In the genomic region with DNA sequence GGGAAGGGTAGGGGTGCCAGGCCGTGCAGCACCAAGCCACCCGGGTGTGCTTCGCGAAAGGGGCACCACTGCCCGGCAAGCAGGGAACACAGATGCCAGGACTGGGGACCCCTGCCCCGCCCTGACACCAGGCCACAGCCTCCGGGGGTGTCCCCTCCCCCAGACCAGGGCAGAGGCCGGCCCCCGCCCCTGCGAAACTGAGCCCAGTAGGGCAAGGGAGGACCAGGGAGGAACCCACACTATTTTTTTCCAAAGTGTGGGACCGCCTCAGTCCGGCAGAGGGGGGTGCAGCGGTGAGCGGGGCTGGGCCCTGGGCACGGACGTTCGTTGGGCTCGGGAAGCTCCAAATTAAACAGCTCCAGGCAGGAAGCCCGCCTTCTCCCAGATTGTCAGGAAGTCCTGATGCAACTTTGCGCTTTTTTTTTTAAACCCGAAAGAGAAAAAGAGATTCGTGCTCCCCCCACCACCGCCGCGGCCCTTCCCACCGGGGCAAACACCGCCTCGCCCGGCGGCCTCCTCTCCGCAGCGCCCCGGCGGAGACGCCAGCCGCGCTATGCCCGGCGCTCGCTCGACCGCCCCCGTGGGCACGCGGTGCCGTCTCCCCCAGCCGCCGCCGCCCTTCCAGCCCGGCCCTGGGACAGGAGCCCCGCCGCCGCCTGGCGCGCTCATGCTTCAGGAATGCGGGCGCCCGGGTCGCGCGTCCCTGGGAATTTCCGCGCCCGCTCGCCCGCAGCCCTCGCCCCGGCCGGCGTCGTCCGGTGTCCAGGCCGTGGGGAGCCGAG, we compare ENCODE assay signal across 8 cellular contexts. TPM values are rescaled to one million over a fixed set of nuclear protein-coding genes. Genes with fewer than 3 reads are reported as not detected.
DNase-seq lines count a peak whose midpoint lies in the region; TF ChIP-seq lines count a peak whose summit lies in the region.

No MANE protein-coding gene starts in this region.

- H3K27me3 ChIP-seq in MG63, result no peaks in the 10 kb centered on the region

- peaks cover 17% of the 10 kb centered on the region for H3K36me3 Mint-ChIP-seq in activated T-cell treated with anti-CD3 and anti-CD28 coated beads, Interleukin-2, amount 50 U/mL, for 24 hours (ENCODE audit: low read depth)
- H3K36me3 Mint-ChIP-seq in nephron (ENCODE audit: low read depth), result no peaks in the 10 kb centered on the region

- H3K4me3 ChIP-seq in MG63, result peak overlapping the region; percentile 65

- TF ChIP-seq CTCF in nephron (IDR thresholded peaks at IDR 0.05; ENCODE audit: unreplicated experiment in 3 of 3), result peak; percentile 35 to 50 (median 48)

- H3K9me3 ChIP-seq in MG63, result no peaks in the 10 kb centered on the region

- H3K27me3 Mint-ChIP-seq in activated T-cell treated with anti-CD3 and anti-CD28 coated beads, Interleukin-2, amount 50 U/mL, for 24 hours, result no peaks in the 10 kb centered on the region
- H3K27me3 Mint-ChIP-seq in nephron (ENCODE audit: low read depth), result peaks cover 45% of the 10 kb centered on the region

- H3K9me3 Mint-ChIP-seq in activated T-cell treated with anti-CD3 and anti-CD28 coated beads, Interleukin-2, amount 50 U/mL, for 24 hours, result no peaks in the 10 kb centered on the region
- H3K9me3 Mint-ChIP-seq in nephron, result no peaks in the 10 kb centered on the region

- peak; percentile 58 for DNase-seq in activated T-cell treated with anti-CD3 and anti-CD28 coated beads, Interleukin-2, amount 50 U/mL, for 1 hour
- DNase-seq in activated T-cell treated with anti-CD3 and anti-CD28 coated beads for 4 hours (no peak), MG63 (peak; percentile 64), fibroblast of peridontal ligament (ENCODE audit: extremely low read depth) (peak; percentile 80), occipital lobe (lab: John Stamatoyannopoulos, UW) (no peak), NCI-H187 treated with DMSO at 0.1 percent for 48 hours (lab: John Stamatoyannopoulos, UW) (no peak)
- peak; percentile 70 for DNase-seq in activated T-cell treated with anti-CD3 and anti-CD28 coated beads, Interleukin-2, amount 50 U/mL, for 24 hours

- peak overlapping the region; percentile 83 for H3K4me3 Mint-ChIP-seq in activated T-cell treated with anti-CD3 and anti-CD28 coated beads, Interleukin-2, amount 50 U/mL, for 24 hours
- H3K4me3 Mint-ChIP-seq in nephron, result peak overlapping the region; percentile 72 to 85 (median 84)

- H3K4me1 Mint-ChIP-seq in activated T-cell treated with anti-CD3 and anti-CD28 coated beads, Interleukin-2, amount 50 U/mL, for 24 hours (ENCODE audit: low read depth), result peaks cover 48% of the 10 kb centered on the region
- H3K4me1 Mint-ChIP-seq in nephron, result peaks cover 19% of the 10 kb centered on the region

- no peaks in the 10 kb centered on the region for H3K36me3 ChIP-seq in MG63

- H3K27ac Mint-ChIP-seq in activated T-cell treated with anti-CD3 and anti-CD28 coated beads, Interleukin-2, amount 50 U/mL, for 24 hours, result peak overlapping the region; percentile 97
- H3K27ac Mint-ChIP-seq in nephron, result no peak overlapping the region

RNA-seq across cellular contexts. Expression of gene PIEZO1, which starts 0.8 kb away (rescaled TPM):
- total RNA-seq in MG63 (2014; rRNA removed; shearing (Covaris generic); ENCODE audit: low replicate concordance), result 77.6 and 88.5 TPM in 2 replicates
- 4.8 TPM for total RNA-seq in occipital lobe

RNA-seq across cellular contexts. Expression of gene CDT1, which starts 19.3 kb away (rescaled TPM):
- 9.3 and 14.3 TPM in 2 replicates for total RNA-seq in MG63 (2014; rRNA removed; shearing (Covaris generic); ENCODE audit: low replicate concordance)
- 1.6 TPM for total RNA-seq in occipital lobe

RNA-seq across cellular contexts. Expression of gene APRT, which starts 27.5 kb away (rescaled TPM):
- total RNA-seq in MG63 (2014; rRNA removed; shearing (Covaris generic); ENCODE audit: low replicate concordance), result 290 and 307 TPM in 2 replicates
- 12.0 TPM for total RNA-seq in occipital lobe

Comparison
In these comparisons a context has a peak if more than half of its experiments do, and no peak if none do; other contexts are left out.
1. DNase-seq: peak in activated T-cell treated with anti-CD3 and anti-CD28 coated beads, Interleukin-2, amount 50 U/mL, for 1 hour (single experiment), MG63 (single experiment), activated T-cell treated with anti-CD3 and anti-CD28 coated beads, Interleukin-2, amount 50 U/mL, for 24 hours (single experiment) and fibroblast of peridontal ligament (single experiment); none in activated T-cell treated with anti-CD3 and anti-CD28 coated beads for 4 hours (single experiment), occipital lobe (single experiment) and NCI-H187 treated with DMSO at 0.1 percent for 48 hours (single experiment).
2. RNA of gene PIEZO1, which starts 0.8 kb away (total RNA-seq): 77.6 to 88.5 TPM in MG63; 4.8 TPM in occipital lobe (single experiment); every median in the first group is over 10 times any median in the second.
3. RNA of gene APRT, which starts 27.5 kb away (total RNA-seq): 290 to 307 TPM in MG63; 12.0 TPM in occipital lobe (single experiment); every median in the first group is over 10 times any median in the second.